ENCODE assay signal across 16 cellular contexts in genomic region chr1:226987623-226988336, GRCh38. TPM values are rescaled to one million over a fixed set of nuclear protein-coding genes. Genes with fewer than 3 reads are reported as not detected.
DNase-seq lines count a peak whose midpoint lies in the region; ATAC-seq, FAIRE-seq and TF ChIP-seq lines count a peak whose summit lies in the region.
"Had no signal": no experiment of that assay in that cellular context is flagged by ENCODE, and none has a peak within 500 bp of the region (broad histone marks: within the 10 kb centered on the region; RNA-seq: fewer than 3 reads in every experiment).

No MANE protein-coding gene starts in this region.

- H4K20me1 ChIP-seq in astrocyte (ENCODE audit: insufficient read depth, low read length) (no peaks in the 10 kb centered on the region), Karpas-422 (ENCODE audit: insufficient read depth, low read depth, low read length) (no peaks in the 10 kb centered on the region)

- H3K79me2 ChIP-seq in astrocyte (ENCODE audit: insufficient read depth, low read length) (no peaks in the 10 kb centered on the region), Karpas-422 (ENCODE audit: low read length) (no peaks in the 10 kb centered on the region)

- H3K27me3 ChIP-seq in astrocyte (ENCODE audit: insufficient read depth, low read length), result no peaks in the 10 kb centered on the region
- H3K27me3 ChIP-seq in stomach, result no peaks in the 10 kb centered on the region
- H3K27me3 ChIP-seq in Karpas-422 (ENCODE audit: low read length), result no peaks in the 10 kb centered on the region
- H3K27me3 ChIP-seq: right lobe of liver had no signal

- no peaks in the 10 kb centered on the region for H3K27me3 Mint-ChIP-seq in T-helper 1 cell treated with Interleukin-12 subunit alpha and Interleukin-12 subunit beta and Interleukin-4 antibody, amounts not matched to agents 30 μg/mL and 1 μg/mL, for 36 hours (ENCODE audit: low read depth)
- H3K27me3 Mint-ChIP-seq in astrocyte (ENCODE audit: low read depth, unreplicated experiment), result no peaks in the 10 kb centered on the region
- H3K27me3 Mint-ChIP-seq in mesothelial cell of epicardium (ENCODE audit: low read depth), result no peaks in the 10 kb centered on the region
- H3K27me3 Mint-ChIP-seq: activated CD4-positive, alpha-beta memory T cell treated with anti-CD3 and anti-CD28 coated beads for 36 hours; activated naive CD4-positive, alpha-beta T cell treated with anti-CD3 and anti-CD28 coated beads, Interleukin-2, amount 50 U/mL, for 24 hours had no signal

- H3K36me3 ChIP-seq in astrocyte (ENCODE audit: insufficient read depth, low read length) (no peaks in the 10 kb centered on the region), stomach (peaks cover 44 to 61% (median 58%) of the 10 kb centered on the region in 4 donors), Karpas-422 (ENCODE audit: insufficient read depth, low read length) (no peaks in the 10 kb centered on the region)

- H3K9ac ChIP-seq in astrocyte (ENCODE audit: low read length) (no peak overlapping the region), Karpas-422 (ENCODE audit: low read length) (no peak overlapping the region)

- H3K9me3 ChIP-seq in astrocyte (ENCODE audit: insufficient read depth, low read depth, low read length) (no peaks in the 10 kb centered on the region), stomach (no peaks in the 10 kb centered on the region), Karpas-422 (ENCODE audit: low read length) (no peaks in the 10 kb centered on the region)
- H3K9me3 ChIP-seq: right lobe of liver had no signal

- no peak for TF ChIP-seq EP300 in stomach (IDR thresholded peaks at IDR 0.05)

- DNase-seq in T-helper 1 cell, result no peak
- no peak for DNase-seq in astrocyte (ENCODE audit: low read depth)
- no peak for DNase-seq in mesothelial cell of epicardium (ENCODE audit: low spot score in 2 of 2, unreplicated experiment in 2 of 2)
- DNase-seq in stomach, result no peak
- DNase-seq in Karpas-422, result no peak
- DNase-seq: activated CD4-positive, alpha-beta memory T cell treated with anti-CD3 and anti-CD28 coated beads for 36 hours; NCI-H1436; NCI-H526; right lobe of liver; T-helper 9 cell had no signal

- TF ChIP-seq CTCF in astrocyte (IDR thresholded peaks at IDR 0.05; ENCODE audit: insufficient read depth, low read depth, low read length) (no peak), mesothelial cell of epicardium (IDR thresholded peaks at IDR 0.05; ENCODE audit: unreplicated experiment) (no peak), stomach (IDR thresholded peaks at IDR 0.05) (no peak)

- peak overlapping the region; percentile 20 for H3K27ac Mint-ChIP-seq in T-helper 1 cell treated with Interleukin-12 subunit alpha and Interleukin-12 subunit beta and Interleukin-4 antibody, amounts not matched to agents 30 μg/mL and 1 μg/mL, for 36 hours
- peak overlapping the region; percentile 75 for H3K27ac Mint-ChIP-seq in astrocyte (ENCODE audit: unreplicated experiment)
- peak overlapping the region; percentile 50 for H3K27ac Mint-ChIP-seq in mesothelial cell of epicardium
- H3K27ac Mint-ChIP-seq: activated CD4-positive, alpha-beta memory T cell treated with anti-CD3 and anti-CD28 coated beads for 36 hours; activated naive CD4-positive, alpha-beta T cell treated with anti-CD3 and anti-CD28 coated beads, Interleukin-2, amount 50 U/mL, for 24 hours had no signal

- no peak overlapping the region for H3K4me3 Mint-ChIP-seq in T-helper 1 cell treated with Interleukin-12 subunit alpha and Interleukin-12 subunit beta and Interleukin-4 antibody, amounts not matched to agents 30 μg/mL and 1 μg/mL, for 36 hours
- no peak overlapping the region for H3K4me3 Mint-ChIP-seq in astrocyte (ENCODE audit: unreplicated experiment)
- H3K4me3 Mint-ChIP-seq in mesothelial cell of epicardium, result no peak overlapping the region
- H3K4me3 Mint-ChIP-seq: activated CD4-positive, alpha-beta memory T cell treated with anti-CD3 and anti-CD28 coated beads for 36 hours; activated naive CD4-positive, alpha-beta T cell treated with anti-CD3 and anti-CD28 coated beads, Interleukin-2, amount 50 U/mL, for 24 hours had no signal

- TF ChIP-seq POLR2A in stomach (IDR thresholded peaks at IDR 0.05), result no peak

- FAIRE-seq in astrocyte (lab: Jason Lieb, UNC), result no peak
- FAIRE-seq: A204.1 had no signal

- 52 to 81% (median 68%) methylated on average over 13 to 16 of the region's 16 CpGs for WGBS in stomach, 5 donors

- H3K4me1 ChIP-seq in astrocyte (ENCODE audit: insufficient read depth, low read length) (no peaks in the 10 kb centered on the region), stomach (peaks cover 39 to 59% (median 48%) of the 10 kb centered on the region in 4 donors), Karpas-422 (ENCODE audit: low read length) (no peaks in the 10 kb centered on the region)

- H2AFZ ChIP-seq in astrocyte (ENCODE audit: low read depth, low read length), result no peak overlapping the region
- no peak overlapping the region for H2AFZ ChIP-seq in Karpas-422 (ENCODE audit: low read length)

- peaks cover 16% of the 10 kb centered on the region for H3K4me1 Mint-ChIP-seq in T-helper 1 cell treated with Interleukin-12 subunit alpha and Interleukin-12 subunit beta and Interleukin-4 antibody, amounts not matched to agents 30 μg/mL and 1 μg/mL, for 36 hours (ENCODE audit: low read depth)
- H3K4me1 Mint-ChIP-seq in astrocyte (ENCODE audit: low read depth, unreplicated experiment), result peaks cover 17% of the 10 kb centered on the region
- H3K4me1 Mint-ChIP-seq in mesothelial cell of epicardium, result peaks cover 16% of the 10 kb centered on the region

- intact Hi-C loops in stomach (cut with DNase I; ENCODE audit: low total_unique reads), result no loop called here

- no peaks in the 10 kb centered on the region for H3K9me3 Mint-ChIP-seq in T-helper 1 cell treated with Interleukin-12 subunit alpha and Interleukin-12 subunit beta and Interleukin-4 antibody, amounts not matched to agents 30 μg/mL and 1 μg/mL, for 36 hours
- H3K9me3 Mint-ChIP-seq in astrocyte (ENCODE audit: unreplicated experiment) (no peaks in the 10 kb centered on the region), mesothelial cell of epicardium (no peaks in the 10 kb centered on the region)
- H3K9me3 Mint-ChIP-seq: activated CD4-positive, alpha-beta memory T cell treated with anti-CD3 and anti-CD28 coated beads for 36 hours; activated naive CD4-positive, alpha-beta T cell treated with anti-CD3 and anti-CD28 coated beads, Interleukin-2, amount 50 U/mL, for 24 hours had no signal

- no peaks in the 10 kb centered on the region for H3K9me2 ChIP-seq in Karpas-422 (replicated peaks; ENCODE audit: insufficient read depth, low read length)

- H3K27ac ChIP-seq in astrocyte (ENCODE audit: low read depth, low read length) (no peak overlapping the region), stomach (peak overlapping the region; percentile 19 to 77 (median 64)), Karpas-422 (ENCODE audit: low read length) (no peak overlapping the region)
- H3K27ac ChIP-seq: right lobe of liver had no signal

- H3K36me3 Mint-ChIP-seq in T-helper 1 cell treated with Interleukin-12 subunit alpha and Interleukin-12 subunit beta and Interleukin-4 antibody, amounts not matched to agents 30 μg/mL and 1 μg/mL, for 36 hours (ENCODE audit: low read depth), result peaks cover 2% of the 10 kb centered on the region
- H3K36me3 Mint-ChIP-seq in astrocyte (ENCODE audit: low read depth, unreplicated experiment) (peaks cover 9% of the 10 kb centered on the region), mesothelial cell of epicardium (peaks cover 15% of the 10 kb centered on the region)

- no peak overlapping the region for H3K4me2 ChIP-seq in astrocyte (ENCODE audit: low read length)
- no peak overlapping the region for H3K4me2 ChIP-seq in Karpas-422 (ENCODE audit: low read depth, low read length, poor library complexity, severe bottlenecking)

- ATAC-seq in GM21515 (IDR thresholded peaks at IDR 0.05; ENCODE audit: unreplicated experiment), result no peak
- ATAC-seq in HG02870 (IDR thresholded peaks at IDR 0.05; ENCODE audit: unreplicated experiment), result no peak

- H3K4me3 ChIP-seq in astrocyte (ENCODE audit: insufficient read depth, low read depth, low read length) (no peak overlapping the region), stomach (no peak overlapping the region), Karpas-422 (ENCODE audit: low read length) (no peak overlapping the region)
- H3K4me3 ChIP-seq: coronary artery, right lobe of liver had no signal

RNA-seq across cellular contexts. Expression of gene COQ8A, which starts 47.7 kb away (rescaled TPM):
- total RNA-seq in astrocyte, result 8.2 and 8.4 TPM in 2 replicates
- total RNA-seq in mesothelial cell of epicardium, result 17.7 to 22.7 TPM (median 19.9 TPM) in 3 replicates
- 100 to 1,000 TPM in 2 of 5 donors, 10 to 100 TPM in 3; 26.4 to 384 (median 91.7) TPM for total RNA-seq in stomach
- 10 to 100 TPM; 51.6 to 66.4 (median 61.9) TPM for polyA plus RNA-seq in stomach
- total RNA-seq in Karpas-422 (2014; rRNA removed; shearing (Covaris generic); ENCODE audit: low replicate concordance), result 12.7 and 22.6 TPM in 2 replicates

Comparison
In these comparisons a context has a peak if more than half of its experiments do, and no peak if none do; other contexts are left out.
1. H3K27ac Mint-ChIP-seq: peak in every context shown above with its lines; median percentile 75 in astrocyte; 50 in mesothelial cell of epicardium; 20 in T-helper 1 cell treated with Interleukin-12 subunit alpha and Interleukin-12 subunit beta and Interleukin-4 antibody, amounts not matched to agents 30 μg/mL and 1 μg/mL, for 36 hours.
2. H3K27ac ChIP-seq: peak in stomach (5 of 5); none in astrocyte (single experiment) and Karpas-422 (single experiment).